ENCODE assay signal across 8 cellular contexts in the genomic region with DNA sequence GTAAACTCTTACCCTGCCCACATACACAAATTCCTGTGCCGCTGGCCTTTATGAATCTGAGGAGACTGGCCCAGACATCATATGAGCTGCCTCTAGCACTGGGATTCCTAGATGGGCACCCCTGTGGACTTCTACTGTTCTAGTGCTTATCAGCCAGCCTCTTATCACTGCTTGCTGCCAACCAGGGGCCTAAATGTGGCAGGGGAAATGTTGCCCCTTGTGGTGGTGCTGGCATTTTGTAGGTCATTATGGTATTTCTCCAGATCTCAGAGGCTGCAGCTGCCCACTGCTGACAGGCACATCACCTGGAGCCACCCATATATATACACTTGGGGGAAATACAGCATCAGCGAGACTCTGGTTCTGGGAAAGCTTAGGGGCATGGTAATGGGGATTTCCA. TPM values are rescaled to one million over a fixed set of nuclear protein-coding genes. Genes with fewer than 3 reads are reported as not detected.
DNase-seq lines count a peak whose midpoint lies in the region; ATAC-seq and TF ChIP-seq lines count a peak whose summit lies in the region.

No MANE protein-coding gene starts in this region.

- ATAC-seq in GM19328 (IDR thresholded peaks at IDR 0.05; ENCODE audit: unreplicated experiment) (no peak), HG02870 (IDR thresholded peaks at IDR 0.05; ENCODE audit: unreplicated experiment) (no peak)

- H3K27ac Mint-ChIP-seq in chondrocyte (ENCODE audit: unreplicated experiment): no peak overlapping the region

- no peak overlapping the region for H3K4me3 Mint-ChIP-seq in chondrocyte (ENCODE audit: unreplicated experiment)

- H3K27me3 Mint-ChIP-seq in chondrocyte (ENCODE audit: low read depth): peaks cover 5% of the 10 kb centered on the region

- peaks cover 11% of the 10 kb centered on the region for H3K4me1 Mint-ChIP-seq in chondrocyte (ENCODE audit: low read depth)

- H3K36me3 Mint-ChIP-seq in chondrocyte (ENCODE audit: low read depth): peaks cover 3% of the 10 kb centered on the region

- TF ChIP-seq CTCF in chondrocyte (IDR thresholded peaks at IDR 0.05): peak; percentile 42

- peak; percentile 39 to 42 for DNase-seq in SHP77 (lab: John Stamatoyannopoulos, UW)
- DNase-seq in SHP77 treated with DMSO at 0.1 percent for 48 hours (lab: John Stamatoyannopoulos, UW): no peak
- DNase-seq in LoVo (ENCODE audit: low spot score): peak; percentile 23
- DNase-seq in chondrocyte (ENCODE audit: low spot score): no peak
- DNase-seq in pons (ENCODE audit: low spot score): peak; percentile 28
- no peak for DNase-seq in AG08396 (ENCODE audit: low spot score)

- no peaks in the 10 kb centered on the region for H3K9me3 Mint-ChIP-seq in chondrocyte (ENCODE audit: low read depth)

RNA-seq across cellular contexts. Expression of a gene that starts 5.4 kb away (rescaled TPM):
- total RNA-seq in chondrocyte: 3.7 to 5.5 TPM (median 4.6 TPM) in 3 replicates

RNA-seq across cellular contexts. Expression of a gene that starts 41.7 kb away (rescaled TPM):
- total RNA-seq in chondrocyte: not detected in 3 replicates

Comparison
In these comparisons a context has a peak if more than half of its experiments do, and no peak if none do; other contexts are left out.
1. DNase-seq: peak in SHP77 (2 of 2), LoVo (single experiment) and pons (single experiment); none in SHP77 treated with DMSO at 0.1 percent for 48 hours (single experiment), chondrocyte (single experiment) and AG08396 (single experiment).